11 cellular contexts compared by ENCODE assay signal in genomic region chr11:114846040-114846791, GRCh38.
DNase-seq lines count a peak whose midpoint lies in the region; ATAC-seq and TF ChIP-seq lines count a peak whose summit lies in the region.
"Had no signal": no experiment of that assay in that cellular context is flagged by ENCODE, and none has a peak within 500 bp of the region (broad histone marks: within the 10 kb centered on the region; RNA-seq: fewer than 3 reads in every experiment).

No MANE protein-coding gene starts in this region.

- no peaks in the 10 kb centered on the region for H3K27me3 ChIP-seq in lung (ENCODE audit: control insufficient read depth, insufficient read depth)
- H3K27me3 ChIP-seq: SJSA1 had no signal

- no peak overlapping the region for H3K4me3 ChIP-seq in lung
- H3K4me3 ChIP-seq: SJSA1 had no signal

- H3K36me3 ChIP-seq in lung (ENCODE audit: control insufficient read depth in 2 of 2, insufficient read depth in 2 of 2, low read length in 2 of 2): no peaks in the 10 kb centered on the region
- H3K36me3 ChIP-seq: SJSA1 had no signal

- peak; percentile 34 for ATAC-seq in lung (ENCODE audit: insufficient read depth, low FRiP score)
- ATAC-seq in HG03469 (IDR thresholded peaks at IDR 0.05; ENCODE audit: unreplicated experiment): no peak
- no peak for ATAC-seq in GM18498 (IDR thresholded peaks at IDR 0.05; ENCODE audit: unreplicated experiment)
- ATAC-seq: activated T-cell treated with anti-CD3 and anti-CD28 coated beads, Interleukin-2, amount 50 U/mL, for 72 hours had no signal

- peak; percentile 81 for DNase-seq in DMS79 (lab: John Stamatoyannopoulos, UW)
- peak; percentile 88 for DNase-seq in NCI-H2029 treated with DMSO at 0.1 percent for 48 hours (lab: John Stamatoyannopoulos, UW)
- peak; percentile 31 for DNase-seq in astrocyte of the hippocampus (ENCODE audit: low read depth, low spot score)
- DNase-seq in lung (ENCODE audit: low spot score): peak; percentile 35
- no peak for DNase-seq in AML-193 (lab: John Stamatoyannopoulos, UW)
- DNase-seq in GM19240 (ENCODE audit: insufficient read length, low spot score): no peak
- DNase-seq: activated T-cell treated with anti-CD3 and anti-CD28 coated beads, Interleukin-2, amount 50 U/mL, for 72 hours; Calu3 had no signal

- no peak overlapping the region for H3K27ac ChIP-seq in lung (ENCODE audit: low read depth in 1 of 2, low read length in 1 of 2)
- H3K27ac ChIP-seq: SJSA1 had no signal

- H3K9me3 ChIP-seq in lung (ENCODE audit: control insufficient read depth in 2 of 2, insufficient read depth in 1 of 2, low read length in 1 of 2): no peaks in the 10 kb centered on the region
- H3K9me3 ChIP-seq: SJSA1 had no signal

- no peak for TF ChIP-seq CTCF in lung (IDR thresholded peaks at IDR 0.05; ENCODE audit: control extremely low read depth, extremely low read depth)

- no peaks in the 10 kb centered on the region for H3K4me1 ChIP-seq in lung (ENCODE audit: control insufficient read depth in 2 of 2, insufficient read depth in 2 of 2, low read length in 2 of 2)
- H3K4me1 ChIP-seq: SJSA1 had no signal

- 69 to 78% methylated on average over 5 of the region's 5 CpGs for WGBS in lung, 2 donors

Comparison
In these comparisons a context has a peak if more than half of its experiments do, and no peak if none do; other contexts are left out.
1. DNase-seq: peak in DMS79 (single experiment), NCI-H2029 treated with DMSO at 0.1 percent for 48 hours (single experiment), astrocyte of the hippocampus (single experiment) and lung (single experiment); none in AML-193 (0 of 2) and GM19240 (single experiment).